In the genomic region with DNA sequence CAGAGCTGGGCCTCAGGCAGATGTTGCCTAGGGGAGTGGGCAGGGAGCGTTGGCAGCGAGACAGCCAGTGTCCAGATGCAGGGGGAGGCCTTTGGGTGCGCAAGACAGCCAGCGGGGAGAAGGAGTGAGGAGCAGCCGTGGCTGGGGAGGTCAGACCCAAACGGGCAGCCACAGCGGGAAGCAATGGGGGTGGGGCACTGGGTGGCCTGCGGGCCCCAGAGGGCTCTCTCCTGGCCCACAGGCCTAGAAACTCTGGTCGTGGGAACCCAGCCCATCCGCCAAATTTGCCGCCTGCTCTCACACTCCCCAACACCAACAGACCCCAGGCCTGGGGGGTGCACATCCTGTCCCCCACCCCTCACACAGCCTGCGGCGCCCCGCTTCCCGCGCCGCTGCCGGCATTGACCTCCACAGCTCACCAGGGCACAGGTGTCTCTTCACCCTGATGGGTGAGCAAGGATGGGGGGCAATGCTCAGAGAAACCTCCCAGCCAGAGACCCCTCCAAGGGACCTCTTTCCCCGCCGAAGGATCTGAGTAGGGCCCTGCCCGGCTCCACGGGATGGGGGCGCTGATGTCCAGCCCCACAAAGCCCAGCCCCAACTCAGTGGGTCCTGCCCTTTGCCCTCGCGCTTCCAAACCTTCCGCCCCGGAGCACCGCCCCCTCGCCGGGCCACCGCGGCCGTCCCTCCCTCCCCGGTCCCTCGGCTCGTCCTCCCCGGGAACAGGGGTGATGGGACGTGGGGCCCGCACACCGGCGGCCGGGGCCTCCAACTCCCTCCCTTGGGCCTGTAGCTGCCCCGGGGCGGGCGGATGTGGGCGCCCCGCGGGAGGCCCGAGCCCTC, we compare ENCODE assay signal across 1 cellular context.
TF ChIP-seq lines count a peak whose summit lies in the region.

No MANE protein-coding gene starts in this region.

TF ChIP-seq in HepG2, 621 proteins besides CTCF, POLR2A, EP300 and RAD21 (continued from another document and continues in another):
- TF ChIP-seq UBTF (CRISPR knock-in tag; IDR thresholded peaks at IDR 0.05) (peak; percentile 80), FOXC1 (CRISPR knock-in tag; IDR thresholded peaks at IDR 0.05; ENCODE audit: borderline replicate concordance) (no peak), HNRNPK (IDR thresholded peaks at IDR 0.05; ENCODE audit: low read depth, low read length, poor library complexity, severe bottlenecking) (peak; percentile 54), PITX1 (CRISPR knock-in tag; IDR thresholded peaks at IDR 0.05) (peak; percentile 38; the same call in 1 of the 2 replicates), ZNF292 (CRISPR knock-in tag; IDR thresholded peaks at IDR 0.05; ENCODE audit: borderline replicate concordance, low read depth) (no peak), ZNF782 (CRISPR knock-in tag; IDR thresholded peaks at IDR 0.05; ENCODE audit: borderline replicate concordance) (no peak; the same call in 1 of the 2 replicates), ZSCAN22 (CRISPR knock-in tag; IDR thresholded peaks at IDR 0.05) (no peak), PHF21A (CRISPR knock-in tag; IDR thresholded peaks at IDR 0.05) (peak; percentile 60), ZNF263 (CRISPR knock-in tag; IDR thresholded peaks at IDR 0.05) (peak; percentile 70; the same call in 1 of the 2 replicates), TARDBP (CRISPR knock-in tag; IDR thresholded peaks at IDR 0.05) (peak; percentile 52; the same call in 1 of the 2 replicates), ZNF546 (CRISPR knock-in tag; conservative IDR thresholded peaks at IDR 0.05) (0 out of 2 replicates have a peak, but pooled peaks have one; percentile 45), ZNF788 (CRISPR knock-in tag; IDR thresholded peaks at IDR 0.05; ENCODE audit: borderline replicate concordance) (peak; percentile 64; the same call in 1 of the 2 replicates), ZBTB20 (CRISPR knock-in tag; IDR thresholded peaks at IDR 0.05; ENCODE audit: borderline replicate concordance, low read depth) (no peak), AGO2 (optimal IDR thresholded peaks at IDR 0.05; ENCODE audit: low read depth, low read length) (peak; percentile 45), BCL6 (CRISPR knock-in tag; IDR thresholded peaks at IDR 0.05) (0 out of 2 replicates have a peak, but pooled peaks have one; percentile 9), ZBTB7B (CRISPR knock-in tag; IDR thresholded peaks at IDR 0.05) (peak; percentile 80; the same call in 1 of the 2 replicates), SRSF1 (optimal IDR thresholded peaks at IDR 0.05; ENCODE audit: low read depth, low read length) (peak; percentile 89), PPARG (CRISPR knock-in tag; conservative IDR thresholded peaks at IDR 0.05) (0 out of 2 replicates have a peak, but pooled peaks have one; percentile 27), ZBTB42 (CRISPR knock-in tag; IDR thresholded peaks at IDR 0.05) (0 out of 2 replicates have a peak, but pooled peaks have one; percentile 65), MTF2 (CRISPR knock-in tag; IDR thresholded peaks at IDR 0.05; ENCODE audit: borderline replicate concordance) (0 out of 2 replicates have a peak, but pooled peaks have one; percentile 57), ZNF550 (CRISPR knock-in tag; IDR thresholded peaks at IDR 0.05; ENCODE audit: borderline replicate concordance) (no peak), ZBTB4 (CRISPR knock-in tag; IDR thresholded peaks at IDR 0.05; ENCODE audit: borderline replicate concordance) (no peak), ZNF414 (CRISPR knock-in tag; IDR thresholded peaks at IDR 0.05) (0 out of 2 replicates have a peak, but pooled peaks have one; percentile 38), TSC22D2 (CRISPR knock-in tag; IDR thresholded peaks at IDR 0.05; ENCODE audit: borderline replicate concordance) (no peak), KDM3A (CRISPR knock-in tag; IDR thresholded peaks at IDR 0.05; ENCODE audit: low read depth) (no peak), ZNF274 (CRISPR knock-in tag; IDR thresholded peaks at IDR 0.05) (0 out of 2 replicates have a peak, but pooled peaks have one; percentile 12), STAG1 (CRISPR knock-in tag; IDR thresholded peaks at IDR 0.05) (peak; percentile 33), AHR (CRISPR knock-in tag; IDR thresholded peaks at IDR 0.05) (0 out of 2 replicates have a peak, but pooled peaks have one; percentile 51), LCORL (IDR thresholded peaks at IDR 0.05) (no peak), LCORL (CRISPR knock-in tag; IDR thresholded peaks at IDR 0.05) (peak; percentile 87), XBP1 (CRISPR knock-in tag; IDR thresholded peaks at IDR 0.05) (no peak), YEATS4 (CRISPR knock-in tag; IDR thresholded peaks at IDR 0.05; ENCODE audit: borderline replicate concordance) (peak; percentile 68), ARNTL (CRISPR knock-in tag; IDR thresholded peaks at IDR 0.05) (0 out of 2 replicates have a peak, but pooled peaks have one; percentile 6), ELF3 (CRISPR knock-in tag; IDR thresholded peaks at IDR 0.05) (peak; percentile 21), MYC (CRISPR knock-in tag; IDR thresholded peaks at IDR 0.05; ENCODE audit: borderline replicate concordance) (peak; percentile 43; the same call in 1 of the 2 replicates), ZSCAN29 (CRISPR knock-in tag; conservative IDR thresholded peaks at IDR 0.05) (no peak), ZMYM4 (CRISPR knock-in tag; IDR thresholded peaks at IDR 0.05) (peak; percentile 27; the same call in 1 of the 2 replicates), THRA (CRISPR knock-in tag; IDR thresholded peaks at IDR 0.05; ENCODE audit: borderline replicate concordance) (peak; percentile 14; the same call in 1 of the 2 replicates), HOXA5 (CRISPR knock-in tag; IDR thresholded peaks at IDR 0.05) (peak; percentile 41; the same call in 1 of the 2 replicates), KMT2A (CRISPR knock-in tag; IDR thresholded peaks at IDR 0.05) (0 out of 2 replicates have a peak, but pooled peaks have one; percentile 19), ZNF350 (CRISPR knock-in tag; IDR thresholded peaks at IDR 0.05; ENCODE audit: borderline replicate concordance, low read depth) (peak; percentile 64; the same call in 1 of the 2 replicates)
- TF ChIP-seq, protein P1, sequence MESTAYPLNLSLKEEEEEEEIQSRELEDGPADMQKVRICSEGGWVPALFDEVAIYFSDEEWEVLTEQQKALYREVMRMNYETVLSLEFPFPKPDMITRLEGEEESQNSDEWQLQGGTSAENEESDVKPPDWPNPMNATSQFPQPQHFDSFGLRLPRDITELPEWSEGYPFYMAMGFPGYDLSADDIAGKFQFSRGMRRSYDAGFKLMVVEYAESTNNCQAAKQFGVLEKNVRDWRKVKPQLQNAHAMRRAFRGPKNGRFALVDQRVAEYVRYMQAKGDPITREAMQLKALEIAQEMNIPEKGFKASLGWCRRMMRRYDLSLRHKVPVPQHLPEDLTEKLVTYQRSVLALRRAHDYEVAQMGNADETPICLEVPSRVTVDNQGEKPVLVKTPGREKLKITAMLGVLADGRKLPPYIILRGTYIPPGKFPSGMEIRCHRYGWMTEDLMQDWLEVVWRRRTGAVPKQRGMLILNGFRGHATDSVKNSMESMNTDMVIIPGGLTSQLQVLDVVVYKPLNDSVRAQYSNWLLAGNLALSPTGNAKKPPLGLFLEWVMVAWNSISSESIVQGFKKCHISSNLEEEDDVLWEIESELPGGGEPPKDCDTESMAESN (CRISPR knock-in tag; conservative IDR thresholded peaks at IDR 0.05): peak; percentile 72; the same call in 1 of the 2 replicates
- TF ChIP-seq, protein P2, sequence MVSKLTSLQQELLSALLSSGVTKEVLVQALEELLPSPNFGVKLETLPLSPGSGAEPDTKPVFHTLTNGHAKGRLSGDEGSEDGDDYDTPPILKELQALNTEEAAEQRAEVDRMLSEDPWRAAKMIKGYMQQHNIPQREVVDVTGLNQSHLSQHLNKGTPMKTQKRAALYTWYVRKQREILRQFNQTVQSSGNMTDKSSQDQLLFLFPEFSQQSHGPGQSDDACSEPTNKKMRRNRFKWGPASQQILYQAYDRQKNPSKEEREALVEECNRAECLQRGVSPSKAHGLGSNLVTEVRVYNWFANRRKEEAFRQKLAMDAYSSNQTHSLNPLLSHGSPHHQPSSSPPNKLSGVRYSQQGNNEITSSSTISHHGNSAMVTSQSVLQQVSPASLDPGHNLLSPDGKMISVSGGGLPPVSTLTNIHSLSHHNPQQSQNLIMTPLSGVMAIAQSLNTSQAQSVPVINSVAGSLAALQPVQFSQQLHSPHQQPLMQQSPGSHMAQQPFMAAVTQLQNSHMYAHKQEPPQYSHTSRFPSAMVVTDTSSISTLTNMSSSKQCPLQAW (CRISPR knock-in tag; IDR thresholded peaks at IDR 0.05): peak; percentile 21; the same call in 1 of the 2 replicates
- TF ChIP-seq, protein P3, sequence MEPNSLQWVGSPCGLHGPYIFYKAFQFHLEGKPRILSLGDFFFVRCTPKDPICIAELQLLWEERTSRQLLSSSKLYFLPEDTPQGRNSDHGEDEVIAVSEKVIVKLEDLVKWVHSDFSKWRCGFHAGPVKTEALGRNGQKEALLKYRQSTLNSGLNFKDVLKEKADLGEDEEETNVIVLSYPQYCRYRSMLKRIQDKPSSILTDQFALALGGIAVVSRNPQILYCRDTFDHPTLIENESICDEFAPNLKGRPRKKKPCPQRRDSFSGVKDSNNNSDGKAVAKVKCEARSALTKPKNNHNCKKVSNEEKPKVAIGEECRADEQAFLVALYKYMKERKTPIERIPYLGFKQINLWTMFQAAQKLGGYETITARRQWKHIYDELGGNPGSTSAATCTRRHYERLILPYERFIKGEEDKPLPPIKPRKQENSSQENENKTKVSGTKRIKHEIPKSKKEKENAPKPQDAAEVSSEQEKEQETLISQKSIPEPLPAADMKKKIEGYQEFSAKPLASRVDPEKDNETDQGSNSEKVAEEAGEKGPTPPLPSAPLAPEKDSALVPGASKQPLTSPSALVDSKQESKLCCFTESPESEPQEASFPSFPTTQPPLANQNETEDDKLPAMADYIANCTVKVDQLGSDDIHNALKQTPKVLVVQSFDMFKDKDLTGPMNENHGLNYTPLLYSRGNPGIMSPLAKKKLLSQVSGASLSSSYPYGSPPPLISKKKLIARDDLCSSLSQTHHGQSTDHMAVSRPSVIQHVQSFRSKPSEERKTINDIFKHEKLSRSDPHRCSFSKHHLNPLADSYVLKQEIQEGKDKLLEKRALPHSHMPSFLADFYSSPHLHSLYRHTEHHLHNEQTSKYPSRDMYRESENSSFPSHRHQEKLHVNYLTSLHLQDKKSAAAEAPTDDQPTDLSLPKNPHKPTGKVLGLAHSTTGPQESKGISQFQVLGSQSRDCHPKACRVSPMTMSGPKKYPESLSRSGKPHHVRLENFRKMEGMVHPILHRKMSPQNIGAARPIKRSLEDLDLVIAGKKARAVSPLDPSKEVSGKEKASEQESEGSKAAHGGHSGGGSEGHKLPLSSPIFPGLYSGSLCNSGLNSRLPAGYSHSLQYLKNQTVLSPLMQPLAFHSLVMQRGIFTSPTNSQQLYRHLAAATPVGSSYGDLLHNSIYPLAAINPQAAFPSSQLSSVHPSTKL (CRISPR knock-in tag; IDR thresholded peaks at IDR 0.05): no peak
